Comparison of ENCODE assay signal across 8 cellular contexts in the genomic region with DNA sequence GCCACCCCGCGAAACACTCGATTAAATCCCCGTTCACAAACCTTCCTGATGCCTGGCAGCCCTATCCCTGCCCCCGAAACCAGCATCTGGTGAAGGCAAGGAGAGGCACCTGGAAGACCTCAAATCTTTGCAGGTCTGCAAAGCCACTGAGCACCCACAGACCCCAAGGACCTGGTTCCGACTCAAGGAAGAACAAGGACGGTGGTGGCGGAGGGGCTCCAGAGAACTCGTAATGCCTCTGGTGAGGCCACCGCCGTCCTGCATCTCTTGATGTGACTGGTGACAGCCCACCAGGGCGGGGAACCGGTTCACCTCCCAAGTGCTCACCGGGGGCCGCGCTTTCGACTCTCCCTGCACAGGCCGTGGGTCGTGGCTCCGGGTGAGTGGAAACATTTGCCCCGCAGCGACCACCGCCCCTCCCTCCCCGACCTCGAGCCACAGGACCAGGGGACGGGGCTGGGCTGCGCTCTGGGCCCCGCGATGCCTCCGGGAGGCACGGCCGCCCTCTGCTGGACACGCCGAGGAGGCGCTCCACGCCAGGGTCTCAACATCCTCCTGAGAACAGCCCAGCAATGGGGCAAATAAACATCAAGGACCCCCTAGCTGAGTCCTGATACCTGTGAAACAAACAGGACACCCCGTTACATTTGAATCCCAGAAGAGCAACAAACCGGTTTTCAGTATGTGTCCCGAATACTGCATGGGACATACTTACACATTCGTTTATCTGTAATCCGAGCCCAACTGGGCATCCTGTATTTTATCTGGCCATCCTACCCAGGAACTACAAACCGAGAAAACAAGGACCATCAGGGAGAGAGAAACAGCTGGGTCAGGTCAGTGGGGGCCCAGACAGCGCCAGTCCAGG. TPM values are rescaled to one million over a fixed set of nuclear protein-coding genes. Genes with fewer than 3 reads are reported as not detected.
A peak's percentile ranks its signal among the peaks of the same experiment; 100 is the strongest.
DNase-seq lines count a peak whose midpoint lies in the region; ATAC-seq and TF ChIP-seq lines count a peak whose summit lies in the region.

No MANE protein-coding gene starts in this region.

- DNase-seq in BJ (ENCODE audit: low read depth) (no peak), HT-29 (ENCODE audit: low spot score) (peak; percentile 31), WTC11 (ENCODE audit: low spot score) (peak; percentile 79), coronary artery (ENCODE audit: low spot score) (no peak), lung (ENCODE audit: low spot score) (no peak), NCI-H2196 treated with DMSO at 0.1 percent for 48 hours (lab: John Stamatoyannopoulos, UW; ENCODE audit: unreplicated experiment) (no peak)
- peak; percentile 18 for DNase-seq in stimulated activated naive B cell treated with anti-CD40 and anti-IgM and Interleukin-4, amounts not matched to agents 10 μg/mL and 1 μg/mL and 100 μg/mL, for 72 hours

- H3K27me3 Mint-ChIP-seq in WTC11 (ENCODE audit: low read depth) = peaks cover 13% of the 10 kb centered on the region
- peaks cover 39 to 59% of the 10 kb centered on the region in 2 donors for H3K27me3 Mint-ChIP-seq in stimulated activated naive B cell treated with anti-CD40 and anti-IgM and Interleukin-4, amounts not matched to agents 10 μg/mL and 1 μg/mL and 100 μg/mL, for 72 hours

- H3K4me1 Mint-ChIP-seq in WTC11 = peaks cover 27% of the 10 kb centered on the region
- H3K4me1 Mint-ChIP-seq in stimulated activated naive B cell treated with anti-CD40 and anti-IgM and Interleukin-4, amounts not matched to agents 10 μg/mL and 1 μg/mL and 100 μg/mL, for 72 hours = peaks cover 4 to 16% of the 10 kb centered on the region in 2 donors

- H3K9me3 Mint-ChIP-seq in WTC11 = no peaks in the 10 kb centered on the region
- H3K9me3 Mint-ChIP-seq in stimulated activated naive B cell treated with anti-CD40 and anti-IgM and Interleukin-4, amounts not matched to agents 10 μg/mL and 1 μg/mL and 100 μg/mL, for 72 hours = no peaks in the 10 kb centered on the region

- H3K4me3 ChIP-seq in BJ (ENCODE audit: low read depth, low read length) (peak overlapping the region; percentile 7; the same call in 1 of the 2 replicates), coronary artery (peak overlapping the region; percentile 39), lung (no peak overlapping the region)

- H3K36me3 ChIP-seq in BJ (ENCODE audit: control insufficient read depth, insufficient read depth, low read length) (no peaks in the 10 kb centered on the region), lung (ENCODE audit: control insufficient read depth in 2 of 2, insufficient read depth in 2 of 2, low read length in 2 of 2) (no peaks in the 10 kb centered on the region)

- peak; percentile 75 for ATAC-seq in WTC11
- peak; percentile 51 for ATAC-seq in lung (ENCODE audit: insufficient read depth, low FRiP score)
- ATAC-seq in stimulated activated naive B cell treated with anti-CD40 and anti-IgM and Interleukin-4, amounts not matched to agents 10 μg/mL and 1 μg/mL and 100 μg/mL, for 72 hours (replicated peaks) = peak; percentile 78 to 81
- ATAC-seq in HG02981 (IDR thresholded peaks at IDR 0.05; ENCODE audit: unreplicated experiment) = no peak

- no peaks in the 10 kb centered on the region for H3K36me3 Mint-ChIP-seq in WTC11
- H3K36me3 Mint-ChIP-seq in stimulated activated naive B cell treated with anti-CD40 and anti-IgM and Interleukin-4, amounts not matched to agents 10 μg/mL and 1 μg/mL and 100 μg/mL, for 72 hours = no peaks in the 10 kb centered on the region

- peak overlapping the region; percentile 36; the same call in 1 of the 2 replicates for H3K27ac Mint-ChIP-seq in WTC11
- no peak overlapping the region for H3K27ac Mint-ChIP-seq in stimulated activated naive B cell treated with anti-CD40 and anti-IgM and Interleukin-4, amounts not matched to agents 10 μg/mL and 1 μg/mL and 100 μg/mL, for 72 hours

- 11 to 13% methylated on average over 43 of the region's 43 CpGs for WGBS in lung, 2 donors

- H3K27me3 ChIP-seq in BJ (ENCODE audit: control insufficient read depth, insufficient read depth, low read length) (peaks cover 15% of the 10 kb centered on the region), lung (ENCODE audit: control insufficient read depth, insufficient read depth) (no peaks in the 10 kb centered on the region)

- CTCF ChIA-PET in BJ (lab: Yijun Ruan, JAX) = interaction anchor here (0.6 to 1.8 kb wide), 11 partner anchors 8 to 211 kb away, joined by 3 to 13 read pairs (median 4); no protein-coding TSS in a partner anchor
- CTCF ChIA-PET in WTC11 (lab: Charles Lee) = interaction anchor here (0.6 to 2.8 kb wide), 17 partner anchors 8 to 1244 kb away, joined by 3 to 12 read pairs (median 4); no protein-coding TSS in a partner anchor

- POLR2A ChIA-PET in BJ (lab: Charles Lee) = no interaction called here
- POLR2A ChIA-PET in WTC11 (lab: Charles Lee) = interaction anchor here (1.1 kb wide), 1 partner anchor 15 kb away, joined by 3 read pairs; no protein-coding TSS in a partner anchor

- peak overlapping the region; percentile 52 for H3K4me3 Mint-ChIP-seq in WTC11
- no peak overlapping the region for H3K4me3 Mint-ChIP-seq in stimulated activated naive B cell treated with anti-CD40 and anti-IgM and Interleukin-4, amounts not matched to agents 10 μg/mL and 1 μg/mL and 100 μg/mL, for 72 hours

- TF ChIP-seq CTCF in BJ (IDR thresholded peaks at IDR 0.05; ENCODE audit: insufficient read depth, low read depth, low read length) (peak; percentile 91), WTC11 (IDR thresholded peaks at IDR 0.05) (peak; percentile 77; the same call in 1 of the 2 replicates), coronary artery (IDR thresholded peaks at IDR 0.05) (peak; percentile 30), lung (IDR thresholded peaks at IDR 0.05; ENCODE audit: control extremely low read depth, extremely low read depth) (peak; percentile 13)

- peaks cover 0 to 19% of the 10 kb centered on the region in 2 donors for H3K4me1 ChIP-seq in lung (ENCODE audit: control insufficient read depth in 2 of 2, insufficient read depth in 2 of 2, low read length in 2 of 2)

- peak overlapping the region in 1 of 2 donors; percentile 27 for H3K27ac ChIP-seq in coronary artery
- H3K27ac ChIP-seq in lung (ENCODE audit: low read depth in 1 of 2, low read length in 1 of 2) = peak overlapping the region in 1 of 2 donors; percentile 3

- H3K9me3 ChIP-seq in lung (ENCODE audit: control insufficient read depth in 2 of 2, insufficient read depth in 1 of 2, low read length in 1 of 2) = no peaks in the 10 kb centered on the region

TF ChIP-seq in WTC11, 78 proteins besides CTCF, POLR2A, EP300 and RAD21 (continues in another document):
- TF ChIP-seq, protein P1, sequence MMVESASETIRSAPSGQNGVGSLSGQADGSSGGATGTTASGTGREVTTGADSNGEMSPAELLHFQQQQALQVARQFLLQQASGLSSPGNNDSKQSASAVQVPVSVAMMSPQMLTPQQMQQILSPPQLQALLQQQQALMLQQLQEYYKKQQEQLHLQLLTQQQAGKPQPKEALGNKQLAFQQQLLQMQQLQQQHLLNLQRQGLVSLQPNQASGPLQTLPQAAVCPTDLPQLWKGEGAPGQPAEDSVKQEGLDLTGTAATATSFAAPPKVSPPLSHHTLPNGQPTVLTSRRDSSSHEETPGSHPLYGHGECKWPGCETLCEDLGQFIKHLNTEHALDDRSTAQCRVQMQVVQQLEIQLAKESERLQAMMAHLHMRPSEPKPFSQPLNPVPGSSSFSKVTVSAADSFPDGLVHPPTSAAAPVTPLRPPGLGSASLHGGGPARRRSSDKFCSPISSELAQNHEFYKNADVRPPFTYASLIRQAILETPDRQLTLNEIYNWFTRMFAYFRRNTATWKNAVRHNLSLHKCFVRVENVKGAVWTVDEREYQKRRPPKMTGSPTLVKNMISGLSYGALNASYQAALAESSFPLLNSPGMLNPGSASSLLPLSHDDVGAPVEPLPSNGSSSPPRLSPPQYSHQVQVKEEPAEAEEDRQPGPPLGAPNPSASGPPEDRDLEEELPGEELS (CRISPR knock-in tag; IDR thresholded peaks at IDR 0.05) = peak; percentile 33; the same call in 1 of the 2 replicates
- 0 out of 2 replicates have a peak, but pooled peaks have one; percentile 17 for TF ChIP-seq ZNF138 (CRISPR knock-in tag; conservative IDR thresholded peaks at IDR 0.05)
- TF ChIP-seq, protein P2, sequence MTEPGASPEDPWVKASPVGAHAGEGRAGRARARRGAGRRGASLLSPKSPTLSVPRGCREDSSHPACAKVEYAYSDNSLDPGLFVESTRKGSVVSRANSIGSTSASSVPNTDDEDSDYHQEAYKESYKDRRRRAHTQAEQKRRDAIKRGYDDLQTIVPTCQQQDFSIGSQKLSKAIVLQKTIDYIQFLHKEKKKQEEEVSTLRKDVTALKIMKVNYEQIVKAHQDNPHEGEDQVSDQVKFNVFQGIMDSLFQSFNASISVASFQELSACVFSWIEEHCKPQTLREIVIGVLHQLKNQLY (CRISPR knock-in tag; IDR thresholded peaks at IDR 0.05) = peak; percentile 45; the same call in 1 of the 2 replicates
- peak; percentile 65; the same call in 1 of the 2 replicates for TF ChIP-seq FOXP1 (CRISPR knock-in tag; IDR thresholded peaks at IDR 0.05; ENCODE audit: borderline replicate concordance)
- 0 out of 2 replicates have a peak, but pooled peaks have one; percentile 38 for TF ChIP-seq ZNF263 (CRISPR knock-in tag; IDR thresholded peaks at IDR 0.05; ENCODE audit: low read depth)
- 0 out of 2 replicates have a peak, but pooled peaks have one; percentile 30 for TF ChIP-seq CREM (CRISPR knock-in tag; IDR thresholded peaks at IDR 0.05)
- TF ChIP-seq CBFB (CRISPR knock-in tag; IDR thresholded peaks at IDR 0.05; ENCODE audit: low read depth) = 0 out of 2 replicates have a peak, but pooled peaks have one; percentile 46
- no peak for TF ChIP-seq NFE2L1 (CRISPR knock-in tag; IDR thresholded peaks at IDR 0.05)

RNA-seq across cellular contexts. Expression of a gene that starts 3.9 kb away (rescaled TPM):
- polyA plus RNA-seq in BJ (2011; rRNA removed) (3.8 and 6.7 TPM in 2 replicates), lung (10 to 100 TPM; 34.5 to 35.6 TPM)
- 4.7 and 6.5 TPM in 2 replicates for polyA minus RNA-seq in BJ (2011; rRNA and poly(A)+ RNA removed)
- 226 and 231 TPM in 2 replicates for total RNA-seq in HT-29 (2014; rRNA removed; shearing (Covaris generic))
- total RNA-seq in WTC11 (2021) (78.7 to 102 TPM (median 99.6 TPM) in 3 replicates), lung (10 to 100 TPM; 14.1 to 41.3 TPM)

RNA-seq across cellular contexts. Expression of a gene that starts 49.5 kb away (rescaled TPM):
- polyA plus RNA-seq in BJ (2011; rRNA removed) (14.8 and 16.2 TPM in 2 replicates), lung (10 to 100 TPM; 22.5 to 34.9 TPM)
- 50.6 and 55.4 TPM in 2 replicates for polyA minus RNA-seq in BJ (2011; rRNA and poly(A)+ RNA removed)
- 20.8 and 29.8 TPM in 2 replicates for total RNA-seq in HT-29 (2014; rRNA removed; shearing (Covaris generic))
- total RNA-seq in WTC11 (2021) (56.3 to 63.6 TPM (median 60.9 TPM) in 3 replicates), lung (10 to 100 TPM; 19.4 to 34.0 TPM)

Comparison
In these comparisons a context has a peak if more than half of its experiments do, and no peak if none do; other contexts are left out.
1. DNase-seq: peak in HT-29 (single experiment), WTC11 (single experiment) and stimulated activated naive B cell treated with anti-CD40 and anti-IgM and Interleukin-4, amounts not matched to agents 10 μg/mL and 1 μg/mL and 100 μg/mL, for 72 hours (single experiment); none in BJ (single experiment), coronary artery (single experiment), lung (single experiment) and NCI-H2196 treated with DMSO at 0.1 percent for 48 hours (single experiment).
2. CTCF ChIP-seq: peak in every context shown above with its lines; median percentile 91 in BJ; 77 in WTC11; 30 in coronary artery; 13 in lung.